Comparison of ENCODE assay signal across 8 cellular contexts in genomic region chr3:53162672-53163458, GRCh38. TPM values are rescaled to one million over a fixed set of nuclear protein-coding genes. Genes with fewer than 3 reads are reported as not detected.
DNase-seq lines count a peak whose midpoint lies in the region; ATAC-seq and TF ChIP-seq lines count a peak whose summit lies in the region.

No MANE protein-coding gene starts in this region.

- peak; percentile 26 for DNase-seq in activated CD8-positive, alpha-beta memory T cell treated with anti-CD3 and anti-CD28 coated beads, Interleukin-2, amount 50 U/mL, for 1 hour (ENCODE audit: extremely low read depth)
- DNase-seq in fibroblast of lung (ENCODE audit: low read depth in 2 of 2) (no peak), NAMALWA (ENCODE audit: low spot score) (no peak), AG08395 (ENCODE audit: low spot score) (no peak)
- DNase-seq in stimulated activated CD4-positive, alpha-beta T cell treated with anti-CD3 and anti-CD28 coated beads, Interleukin-15, amount 100 ng/mL, for 24 hours: peak; percentile 39

- no peak overlapping the region for H3K27ac ChIP-seq in fibroblast of lung (ENCODE audit: insufficient read depth, low read length)

- H2AFZ ChIP-seq in fibroblast of lung (ENCODE audit: low read length): no peak overlapping the region

- no peaks in the 10 kb centered on the region for H4K20me1 ChIP-seq in fibroblast of lung (ENCODE audit: control insufficient read depth, extremely low read depth, insufficient read depth, low read length)

- peak overlapping the region; percentile 67 for H3K4me2 ChIP-seq in fibroblast of lung (ENCODE audit: extremely low read depth, insufficient read depth, low read length)

- TF ChIP-seq CTCF in fibroblast of lung (conservative IDR thresholded peaks at IDR 0.05 in 1 of 2, IDR thresholded peaks at IDR 0.05 in 1 of 2; ENCODE audit: low read depth in 1 of 2, low read length in 2 of 2): no peak

- H3K9me3 ChIP-seq in fibroblast of lung (ENCODE audit: control insufficient read depth, insufficient read depth, low read depth, low read length): no peaks in the 10 kb centered on the region

- H3K36me3 ChIP-seq in fibroblast of lung (ENCODE audit: control insufficient read depth, insufficient read depth, low read length): no peaks in the 10 kb centered on the region

- ATAC-seq in HG03066 (IDR thresholded peaks at IDR 0.05; ENCODE audit: low read depth, unreplicated experiment) (peak; percentile 33), GM21576 (IDR thresholded peaks at IDR 0.05; ENCODE audit: unreplicated experiment) (no peak)

- H3K79me2 ChIP-seq in fibroblast of lung (ENCODE audit: control insufficient read depth, insufficient read depth, low read length): peaks cover 13% of the 10 kb centered on the region

- peaks cover 20% of the 10 kb centered on the region for H3K4me1 ChIP-seq in fibroblast of lung (ENCODE audit: control insufficient read depth, extremely low read depth, insufficient read depth, low read length)

- no peak overlapping the region for H3K9ac ChIP-seq in fibroblast of lung (ENCODE audit: insufficient read depth, low read length)

- no peaks in the 10 kb centered on the region for H3K27me3 ChIP-seq in fibroblast of lung (ENCODE audit: control insufficient read depth, insufficient read depth, low read length)

- H3K4me3 ChIP-seq in GM08714 (ENCODE audit: low read length): peak overlapping the region; percentile 88
- H3K4me3 ChIP-seq in fibroblast of lung (replicated peaks in 1 of 4; ENCODE audit: control extremely low read depth in 1 of 4, insufficient read depth in 1 of 4, low read depth in 3 of 4, low read length in 4 of 4): peak overlapping the region in 3 of 4 experiments; percentile 42 to 88 (median 82)

RNA-seq across cellular contexts. Expression of gene PRKCD, which starts 1.9 kb away (rescaled TPM):
- 1.0 and 3.8 TPM in 2 replicates for total RNA-seq in fibroblast of lung
- polyA plus RNA-seq in fibroblast of lung: 21.2 and 23.2 TPM in 2 replicates
- 15.7 and 16.8 TPM in 2 replicates for polyA plus RNA-seq in fibroblast of lung (2012)
- 22.1 and 26.2 TPM in 2 replicates for polyA minus RNA-seq in fibroblast of lung (ENCODE audit: low replicate concordance)

RNA-seq across cellular contexts. Expression of gene RFT1, which starts 32.6 kb away (rescaled TPM):
- 9.0 and 9.7 TPM in 2 replicates for total RNA-seq in fibroblast of lung
- 20.5 and 25.2 TPM in 2 replicates for polyA plus RNA-seq in fibroblast of lung
- 18.2 and 25.3 TPM in 2 replicates for polyA plus RNA-seq in fibroblast of lung (2012)
- 60.2 and 86.6 TPM in 2 replicates for polyA minus RNA-seq in fibroblast of lung (ENCODE audit: low replicate concordance)

Comparison
In these comparisons a context has a peak if more than half of its experiments do, and no peak if none do; other contexts are left out.
1. DNase-seq: peak in activated CD8-positive, alpha-beta memory T cell treated with anti-CD3 and anti-CD28 coated beads, Interleukin-2, amount 50 U/mL, for 1 hour (single experiment) and stimulated activated CD4-positive, alpha-beta T cell treated with anti-CD3 and anti-CD28 coated beads, Interleukin-15, amount 100 ng/mL, for 24 hours (single experiment); none in fibroblast of lung (0 of 2), NAMALWA (single experiment) and AG08395 (single experiment).